In the genomic region with DNA sequence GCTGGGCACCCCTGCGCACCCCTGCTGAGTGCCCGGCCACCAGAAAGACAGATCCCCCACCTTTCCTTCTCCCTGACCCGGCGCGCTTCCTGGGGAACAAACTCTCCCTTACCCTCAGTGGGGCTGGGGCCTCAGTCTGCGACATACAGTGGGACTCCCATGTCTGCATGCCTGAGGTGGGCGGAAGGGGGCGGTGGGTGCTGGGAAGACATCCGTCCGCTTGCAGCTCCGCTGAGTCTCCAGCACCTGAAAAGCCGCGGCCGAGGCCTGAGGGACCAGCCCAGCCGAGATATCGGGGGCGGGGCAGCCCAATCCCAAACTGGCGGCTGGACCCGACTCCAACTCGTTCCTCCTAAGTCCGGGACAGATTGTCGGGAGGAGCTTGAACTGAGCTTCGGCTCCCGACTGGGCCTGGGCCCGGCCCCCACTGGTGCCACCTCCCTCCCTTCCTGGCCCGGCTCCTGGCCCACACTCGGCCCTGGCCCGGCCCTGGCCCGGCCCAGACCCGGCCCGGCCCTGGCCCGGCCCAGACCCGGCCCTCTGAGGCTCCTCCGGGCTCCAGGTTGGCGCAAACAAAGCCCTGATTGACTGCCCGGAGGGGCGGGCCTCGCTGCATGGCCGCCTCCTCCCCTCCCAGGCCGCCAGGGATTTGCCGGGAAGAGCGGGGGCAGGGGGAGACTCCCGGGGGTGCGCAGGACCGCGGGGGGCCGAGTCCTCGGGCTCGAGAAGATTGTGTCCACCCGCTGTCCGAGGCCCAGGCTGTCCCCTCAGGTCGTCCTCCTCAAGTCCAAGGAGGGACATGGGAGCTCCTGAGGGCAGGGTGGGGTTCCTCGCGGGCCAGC, we compare ENCODE assay signal across 9 cellular contexts. TPM values are rescaled to one million over a fixed set of nuclear protein-coding genes. Genes with fewer than 3 reads are reported as not detected.
A peak's percentile ranks its signal among the peaks of the same experiment; 100 is the strongest.
DNase-seq lines count a peak whose midpoint lies in the region; ATAC-seq, FAIRE-seq and TF ChIP-seq lines count a peak whose summit lies in the region.
"Had no signal": no experiment of that assay in that cellular context is flagged by ENCODE, and none has a peak within 500 bp of the region (broad histone marks: within the 10 kb centered on the region; RNA-seq: fewer than 3 reads in every experiment).

No MANE protein-coding gene starts in this region.

- TF ChIP-seq POLR2A in H54 (IDR thresholded peaks at IDR 0.05; ENCODE audit: low read depth, low read length) (no peak), right lobe of liver (IDR thresholded peaks at IDR 0.05) (peak; percentile 37)

- peaks cover 15% of the 10 kb centered on the region for H3K27me3 Mint-ChIP-seq in stimulated activated naive CD8-positive, alpha-beta T cell treated with anti-CD3 and anti-CD28 coated beads, Interleukin-15, Interleukin-2, amounts not matched to agents 100 ng/mL and 50 ng/mL, for 24 hours

- H3K27ac ChIP-seq in VCaP (peak overlapping the region; percentile 56), right lobe of liver (peak overlapping the region; percentile 38 to 81 (median 76))
- H3K27ac ChIP-seq in effector memory CD4-positive, alpha-beta T cell (ENCODE audit: insufficient read depth, low read length, poor library complexity, severe bottlenecking): no peak overlapping the region

- H3K4me3 ChIP-seq in effector memory CD4-positive, alpha-beta T cell (ENCODE audit: insufficient read depth, low read depth, low read length, poor library complexity, severe bottlenecking): peak overlapping the region; percentile 52
- H3K4me3 ChIP-seq in right lobe of liver: peak overlapping the region; percentile 40 to 59 (median 55)

- ATAC-seq in right lobe of liver: peak; percentile 74 to 88 (median 80)
- ATAC-seq in GM21515 (IDR thresholded peaks at IDR 0.05; ENCODE audit: unreplicated experiment): no peak
- no peak for ATAC-seq in GM18519 (IDR thresholded peaks at IDR 0.05; ENCODE audit: low FRiP score, unreplicated experiment)

- no peaks in the 10 kb centered on the region for H3K9me3 ChIP-seq in effector memory CD4-positive, alpha-beta T cell (ENCODE audit: control insufficient read depth, low read length)
- H3K9me3 ChIP-seq in right lobe of liver: no peaks in the 10 kb centered on the region

- no peak overlapping the region for H3K27ac Mint-ChIP-seq in stimulated activated naive CD8-positive, alpha-beta T cell treated with anti-CD3 and anti-CD28 coated beads, Interleukin-15, Interleukin-2, amounts not matched to agents 100 ng/mL and 50 ng/mL, for 24 hours

- H3K4me1 Mint-ChIP-seq in stimulated activated naive CD8-positive, alpha-beta T cell treated with anti-CD3 and anti-CD28 coated beads, Interleukin-15, Interleukin-2, amounts not matched to agents 100 ng/mL and 50 ng/mL, for 24 hours (ENCODE audit: low read depth): peaks cover 13% of the 10 kb centered on the region

- 26% methylated on average over 5 of the region's 54 CpGs for WGBS in right lobe of liver (ENCODE audit: insufficient coverage, low coverage, low lambda C conversion rate, missing lambda C conversion rate)

- H3K9me3 Mint-ChIP-seq in stimulated activated naive CD8-positive, alpha-beta T cell treated with anti-CD3 and anti-CD28 coated beads, Interleukin-15, Interleukin-2, amounts not matched to agents 100 ng/mL and 50 ng/mL, for 24 hours: no peaks in the 10 kb centered on the region

- TF ChIP-seq CTCF in VCaP (conservative IDR thresholded peaks at IDR 0.05) (no peak), right lobe of liver (IDR thresholded peaks at IDR 0.05) (no peak)

- H3K36me3 ChIP-seq in effector memory CD4-positive, alpha-beta T cell (ENCODE audit: control insufficient read depth, insufficient read depth, low read length): no peaks in the 10 kb centered on the region
- no peaks in the 10 kb centered on the region for H3K36me3 ChIP-seq in right lobe of liver

- H3K36me3 Mint-ChIP-seq in stimulated activated naive CD8-positive, alpha-beta T cell treated with anti-CD3 and anti-CD28 coated beads, Interleukin-15, Interleukin-2, amounts not matched to agents 100 ng/mL and 50 ng/mL, for 24 hours (ENCODE audit: low read depth): no peaks in the 10 kb centered on the region

- FAIRE-seq in H54 (lab: Jason Lieb, UNC): no peak
- FAIRE-seq: GM18507 had no signal

- peak overlapping the region; percentile 79 for H3K4me3 Mint-ChIP-seq in stimulated activated naive CD8-positive, alpha-beta T cell treated with anti-CD3 and anti-CD28 coated beads, Interleukin-15, Interleukin-2, amounts not matched to agents 100 ng/mL and 50 ng/mL, for 24 hours

- peaks cover 5% of the 10 kb centered on the region for H3K27me3 ChIP-seq in effector memory CD4-positive, alpha-beta T cell (replicated peaks; ENCODE audit: control insufficient read depth, insufficient read depth, low read length, poor library complexity, severe bottlenecking)
- no peaks in the 10 kb centered on the region for H3K27me3 ChIP-seq in right lobe of liver

- intact Hi-C loops in right lobe of liver (cut with DNase I): no loop called here

- peaks cover 5% of the 10 kb centered on the region for H3K4me1 ChIP-seq in effector memory CD4-positive, alpha-beta T cell (ENCODE audit: control insufficient read depth, insufficient read depth, low read length, poor library complexity, severe bottlenecking)
- H3K4me1 ChIP-seq in right lobe of liver: peaks cover 0 to 2% (median 0%) of the 10 kb centered on the region in 4 donors

- DNase-seq in 8988T: peak; percentile 56
- peak; percentile 66 for DNase-seq in H54 (ENCODE audit: insufficient read length, low spot score)
- DNase-seq in effector memory CD4-positive, alpha-beta T cell: no peak
- peak; percentile 78 to 86 (median 86) for DNase-seq in right lobe of liver

RNA-seq across cellular contexts. Expression of a gene that starts 0.9 kb away (rescaled TPM):
- total RNA-seq in right lobe of liver: 10 to 100 TPM; 16.7 to 68.8 (median 53.4) TPM

Comparison
In these comparisons a context has a peak if more than half of its experiments do, and no peak if none do; other contexts are left out.
1. DNase-seq: peak in 8988T (single experiment), H54 (single experiment) and right lobe of liver (3 of 3); none in effector memory CD4-positive, alpha-beta T cell (0 of 3).
2. ATAC-seq: peak in right lobe of liver (4 of 4); none in GM21515 (single experiment) and GM18519 (single experiment).